In the genomic region with DNA sequence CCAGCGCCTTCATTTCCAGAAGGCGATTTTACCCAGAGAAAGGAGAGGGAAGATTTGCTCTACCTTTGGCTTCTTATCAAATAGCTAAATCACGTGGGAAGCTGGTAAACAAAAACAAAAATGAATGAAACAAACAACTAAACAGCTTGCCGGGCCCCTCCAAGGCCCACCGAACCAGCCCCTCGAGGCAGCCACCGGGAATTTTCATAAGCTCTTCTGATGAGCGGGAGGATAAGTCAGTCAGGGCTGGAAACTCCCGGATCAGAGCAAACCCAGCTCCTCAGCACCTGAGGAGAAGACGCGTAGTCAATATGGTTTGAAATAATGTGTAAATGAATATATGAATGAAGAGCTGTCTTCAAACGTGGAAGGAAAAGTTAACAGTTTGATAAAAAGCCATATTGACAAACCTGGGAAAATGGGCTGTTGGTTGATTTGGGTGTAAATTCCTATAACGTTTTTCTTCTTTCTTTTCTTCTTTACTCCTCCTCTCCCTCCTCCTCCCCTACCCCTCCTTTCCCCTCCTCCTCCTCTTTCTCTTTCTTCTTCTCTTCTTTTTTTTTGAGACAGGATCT, we compare ENCODE assay signal across 8 cellular contexts. TPM values are rescaled to one million over a fixed set of nuclear protein-coding genes. Genes with fewer than 3 reads are reported as not detected.
A peak's percentile ranks its signal among the peaks of the same experiment; 100 is the strongest.
DNase-seq lines count a peak whose midpoint lies in the region; ATAC-seq and TF ChIP-seq lines count a peak whose summit lies in the region.

No MANE protein-coding gene starts in this region.

- no peaks in the 10 kb centered on the region for H3K9me3 ChIP-seq in muscle layer of colon (ENCODE audit: low read length)

- DNase-seq in AG04449 (ENCODE audit: low read depth, low spot score) (no peak), chondrocyte (ENCODE audit: low spot score) (no peak), SIG-M5 treated with dmso at 0.1 percent for 504 hours (lab: John Stamatoyannopoulos, UW; ENCODE audit: unreplicated experiment) (no peak)

- peak overlapping the region; percentile 31; the same call in 1 of the 2 replicates for H3K27ac ChIP-seq in KMS-11
- H3K27ac ChIP-seq in muscle layer of colon (ENCODE audit: low read depth, low read length): peak overlapping the region; percentile 93

- H3K27ac Mint-ChIP-seq in chondrocyte (ENCODE audit: unreplicated experiment): peak overlapping the region; percentile 96

- H4K20me1 ChIP-seq in KMS-11 (ENCODE audit: insufficient read depth): no peaks in the 10 kb centered on the region

- TF ChIP-seq CTCF in AG04449 (IDR thresholded peaks at IDR 0.05; ENCODE audit: insufficient read depth, low read length, missing control alignments): no peak
- no peak for TF ChIP-seq CTCF in KMS-11 (conservative IDR thresholded peaks at IDR 0.05; ENCODE audit: low read depth, low read length)
- TF ChIP-seq CTCF in chondrocyte (IDR thresholded peaks at IDR 0.05): no peak

- H2AFZ ChIP-seq in KMS-11 (ENCODE audit: low read depth): peak overlapping the region; percentile 92

- H3K9ac ChIP-seq in KMS-11: peak overlapping the region; percentile 62
- H3K9ac ChIP-seq in muscle layer of colon (ENCODE audit: low read length): peak overlapping the region; percentile 95

- no peaks in the 10 kb centered on the region for H3K27me3 Mint-ChIP-seq in chondrocyte (ENCODE audit: low read depth)

- no peaks in the 10 kb centered on the region for H3K27me3 ChIP-seq in KMS-11 (ENCODE audit: insufficient read depth, low read depth)
- no peaks in the 10 kb centered on the region for H3K27me3 ChIP-seq in muscle layer of colon (ENCODE audit: control insufficient read depth in 1 of 2, insufficient read depth in 2 of 2, low read length in 2 of 2)

- peaks cover 26% of the 10 kb centered on the region for H3K4me1 Mint-ChIP-seq in chondrocyte (ENCODE audit: low read depth)

- H3K9me3 Mint-ChIP-seq in chondrocyte (ENCODE audit: low read depth): no peaks in the 10 kb centered on the region

- peaks cover 32% of the 10 kb centered on the region for H3K4me1 ChIP-seq in KMS-11 (ENCODE audit: low read depth, poor library complexity, severe bottlenecking)
- peaks cover 37% of the 10 kb centered on the region for H3K4me1 ChIP-seq in muscle layer of colon (ENCODE audit: insufficient read depth, low read length)

- ATAC-seq in GM19452 (IDR thresholded peaks at IDR 0.05; ENCODE audit: unreplicated experiment) (no peak), GM18498 (IDR thresholded peaks at IDR 0.05; ENCODE audit: unreplicated experiment) (no peak), GM21576 (IDR thresholded peaks at IDR 0.05; ENCODE audit: unreplicated experiment) (no peak)

- POLR2A ChIA-PET in AG04449 (lab: Yijun Ruan, JAX): interaction anchor here (1.0 to 2.2 kb wide), 6 partner anchors 10 to 636 kb away, joined by 3 to 37 read pairs (median 4); partner anchors contain the start of genes KIF23, RPLP1 and TLE3

- no peaks in the 10 kb centered on the region for H3K36me3 Mint-ChIP-seq in chondrocyte (ENCODE audit: low read depth)

- peak overlapping the region; percentile 78 for H3K4me3 Mint-ChIP-seq in chondrocyte (ENCODE audit: unreplicated experiment)

- CTCF ChIA-PET in AG04449 (lab: Yijun Ruan, JAX): interaction anchor here (0.7 to 9.3 kb wide), 28 partner anchors 9 to 1029 kb away, joined by 3 to 113 read pairs (median 4); partner anchors contain the start of genes GLCE and RPLP1

- H3K36me3 ChIP-seq in KMS-11 (ENCODE audit: insufficient read depth): no peaks in the 10 kb centered on the region
- no peaks in the 10 kb centered on the region for H3K36me3 ChIP-seq in muscle layer of colon (ENCODE audit: insufficient read depth, low read length)

- H3K4me2 ChIP-seq in KMS-11: peak overlapping the region; percentile 95

- peak overlapping the region; percentile 60 for H3K4me3 ChIP-seq in AG04449 (ENCODE audit: low read depth, low read length)
- no peak overlapping the region for H3K4me3 ChIP-seq in KMS-11 (IDR thresholded peaks at IDR 0.05; ENCODE audit: insufficient read depth, low read depth, low read length)
- peak overlapping the region; percentile 65 to 89 for H3K4me3 ChIP-seq in muscle layer of colon (ENCODE audit: low read depth in 1 of 2, low read length in 2 of 2)

- H3K79me2 ChIP-seq in KMS-11 (ENCODE audit: insufficient read depth, low read depth): no peaks in the 10 kb centered on the region

RNA-seq across cellular contexts. Expression of gene RPLP1, which starts 10.7 kb away (rescaled TPM):
- total RNA-seq in chondrocyte: 1,418 to 1,674 TPM (median 1,473 TPM) in 3 replicates

RNA-seq across cellular contexts. Expression of gene KIF23, which starts 49.1 kb away (rescaled TPM):
- total RNA-seq in chondrocyte: 13.5 to 20.4 TPM (median 14.8 TPM) in 3 replicates
